ENCODE assay signal across 8 cellular contexts in the genomic region with DNA sequence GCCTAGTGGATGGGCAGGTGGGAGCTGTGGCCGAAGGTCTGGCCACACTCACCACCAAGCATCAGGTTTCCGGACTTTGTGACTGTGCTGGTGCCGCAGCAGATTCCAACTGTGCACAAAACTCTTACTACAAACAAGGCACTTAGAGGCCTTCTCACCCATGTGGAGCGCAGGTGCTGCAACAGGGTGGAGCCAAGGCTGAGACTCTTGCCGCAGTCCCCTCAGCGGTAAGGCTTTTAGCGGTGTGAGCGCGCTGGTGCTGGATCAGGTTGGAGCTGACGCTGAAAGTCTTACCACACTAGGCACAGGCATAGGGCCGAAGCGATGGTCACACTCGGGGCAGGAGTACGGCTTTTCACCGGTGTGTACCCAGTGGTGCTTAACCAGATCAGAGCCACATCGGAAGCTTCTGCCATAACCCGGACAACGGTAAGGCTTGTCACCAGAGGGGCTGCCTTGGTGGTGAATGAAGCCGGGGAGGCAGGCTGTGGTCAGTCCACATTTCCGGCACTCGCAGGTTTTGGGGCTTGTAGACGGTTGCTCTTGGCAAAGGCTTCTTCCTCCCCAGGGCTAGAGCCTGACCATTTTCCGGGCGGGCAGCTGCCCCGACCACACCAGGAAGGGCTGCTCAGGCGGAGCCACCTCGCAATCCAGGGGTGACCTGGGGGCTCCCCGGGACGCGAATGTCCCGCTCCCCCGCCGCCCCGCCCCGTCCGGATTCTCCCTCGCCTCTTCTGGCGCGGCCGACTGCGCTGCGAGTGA. TPM values are rescaled to one million over a fixed set of nuclear protein-coding genes. Genes with fewer than 3 reads are reported as not detected.
DNase-seq lines count a peak whose midpoint lies in the region; ATAC-seq and TF ChIP-seq lines count a peak whose summit lies in the region.

No MANE protein-coding gene starts in this region.

- DNase-seq in cardiac muscle cell (ENCODE audit: low read depth in 1 of 2, low spot score in 1 of 2) (peak; percentile 50 to 60), cardiac septum (ENCODE audit: low spot score) (no peak), HL-60 (ENCODE audit: low read depth in 1 of 2, low spot score in 1 of 2) (peak; percentile 50 to 81), astrocyte of the cerebellum (ENCODE audit: low read depth) (no peak), GM19240 (ENCODE audit: insufficient read length, low spot score) (no peak)
- peak; percentile 41 for DNase-seq in stimulated activated CD4-positive, alpha-beta T cell treated with anti-CD3 and anti-CD28 coated beads, Interleukin-12 subunit alpha, Interleukin-12 subunit beta, amount 100 ng/mL, for 4 hours

- H3K9me3 ChIP-seq in cardiac muscle cell (ENCODE audit: low read depth) (no peaks in the 10 kb centered on the region), iPS-20b (ENCODE audit: insufficient read depth, low read depth, low read length) (no peaks in the 10 kb centered on the region)

- no peaks in the 10 kb centered on the region for H3K27me3 ChIP-seq in cardiac muscle cell
- no peaks in the 10 kb centered on the region for H3K27me3 ChIP-seq in HL-60 (ENCODE audit: insufficient read depth, poor library complexity, severe bottlenecking)
- H3K27me3 ChIP-seq in iPS-20b (ENCODE audit: insufficient read depth, low read length), result no peaks in the 10 kb centered on the region

- in situ Hi-C loops in astrocyte of the cerebellum (cut with HindIII; ENCODE audit: low sequenced_read_pairs), result loop anchor here (10.0 kb wide), 1 partner anchor 263 kb away; no protein-coding TSS in a partner anchor

- ATAC-seq in SK-N-SH treated with all-trans-retinoic acid at 6 μM for 48 hours, result peak; percentile 7

- intact Hi-C loops in cardiac septum (cut with DNase I), result loop anchor here (5.0 to 10.0 kb wide), 5 partner anchors 49 to 503 kb away; a partner anchor contains a TSS

- peak overlapping the region; percentile 100 for H3K27ac ChIP-seq in cardiac muscle cell
- peak overlapping the region; percentile 100 for H3K27ac ChIP-seq in HL-60 (replicated peaks)
- H3K27ac ChIP-seq in iPS-20b (ENCODE audit: low read length), result peak overlapping the region; percentile 93

- no peaks in the 10 kb centered on the region for H3K36me3 ChIP-seq in cardiac muscle cell
- no peaks in the 10 kb centered on the region for H3K36me3 ChIP-seq in iPS-20b (ENCODE audit: insufficient read depth, low read depth, low read length)

- peak overlapping the region; percentile 75 for H3K4me3 ChIP-seq in cardiac muscle cell
- peak overlapping the region; percentile 70 for H3K4me3 ChIP-seq in HL-60 (replicated peaks; ENCODE audit: insufficient read depth, low read length)
- peak overlapping the region; percentile 82 for H3K4me3 ChIP-seq in astrocyte of the cerebellum (ENCODE audit: low read depth, low read length)
- H3K4me3 ChIP-seq in iPS-20b (ENCODE audit: low read length), result peak overlapping the region; percentile 81

- TF ChIP-seq CTCF in cardiac muscle cell (IDR thresholded peaks at IDR 0.05; ENCODE audit: low read depth, low read length) (no peak), HL-60 (IDR thresholded peaks at IDR 0.05; ENCODE audit: insufficient read depth, low read length) (no peak), astrocyte of the cerebellum (IDR thresholded peaks at IDR 0.05; ENCODE audit: low read depth, low read length, missing control alignments) (peak; percentile 33)

- peak overlapping the region; percentile 96; the same call in 1 of the 2 replicates for H3K9ac ChIP-seq in iPS-20b (ENCODE audit: low read depth, low read length)

- peaks cover 19% of the 10 kb centered on the region for H3K4me1 ChIP-seq in cardiac muscle cell (ENCODE audit: low read depth)
- peaks cover 9% of the 10 kb centered on the region for H3K4me1 ChIP-seq in iPS-20b (ENCODE audit: insufficient read depth, low read length)

TF ChIP-seq in SK-N-SH treated with all-trans-retinoic acid at 6 μM for 48 hours, 23 proteins besides CTCF, POLR2A, EP300 and RAD21:
- TF ChIP-seq BACH2 (CRISPR knock-in tag; IDR thresholded peaks at IDR 0.05; ENCODE audit: borderline replicate concordance) (no peak), ZFP30 (CRISPR knock-in tag; IDR thresholded peaks at IDR 0.05) (no peak), SNAI2 (CRISPR knock-in tag; IDR thresholded peaks at IDR 0.05) (no peak), PPARA (CRISPR knock-in tag; IDR thresholded peaks at IDR 0.05; ENCODE audit: borderline replicate concordance) (no peak), ZFP3 (CRISPR knock-in tag; IDR thresholded peaks at IDR 0.05) (no peak), TCF4 (CRISPR knock-in tag; IDR thresholded peaks at IDR 0.05; ENCODE audit: borderline replicate concordance) (no peak), ESRRG (CRISPR knock-in tag; IDR thresholded peaks at IDR 0.05) (no peak), ZNF8 (CRISPR knock-in tag; IDR thresholded peaks at IDR 0.05) (no peak), CSDC2 (CRISPR knock-in tag; IDR thresholded peaks at IDR 0.05) (no peak), ZNF565 (CRISPR knock-in tag; conservative IDR thresholded peaks at IDR 0.05; ENCODE audit: low read depth) (no peak), GLIS3 (CRISPR knock-in tag; IDR thresholded peaks at IDR 0.05) (no peak), ZNF70 (CRISPR knock-in tag; IDR thresholded peaks at IDR 0.05) (no peak), ZC3H10 (CRISPR knock-in tag; IDR thresholded peaks at IDR 0.05) (no peak), TOX (CRISPR knock-in tag; IDR thresholded peaks at IDR 0.05; ENCODE audit: borderline replicate concordance) (no peak), ARNTL (CRISPR knock-in tag; IDR thresholded peaks at IDR 0.05; ENCODE audit: borderline replicate concordance, low read depth) (no peak)
- TF ChIP-seq, protein P1, sequence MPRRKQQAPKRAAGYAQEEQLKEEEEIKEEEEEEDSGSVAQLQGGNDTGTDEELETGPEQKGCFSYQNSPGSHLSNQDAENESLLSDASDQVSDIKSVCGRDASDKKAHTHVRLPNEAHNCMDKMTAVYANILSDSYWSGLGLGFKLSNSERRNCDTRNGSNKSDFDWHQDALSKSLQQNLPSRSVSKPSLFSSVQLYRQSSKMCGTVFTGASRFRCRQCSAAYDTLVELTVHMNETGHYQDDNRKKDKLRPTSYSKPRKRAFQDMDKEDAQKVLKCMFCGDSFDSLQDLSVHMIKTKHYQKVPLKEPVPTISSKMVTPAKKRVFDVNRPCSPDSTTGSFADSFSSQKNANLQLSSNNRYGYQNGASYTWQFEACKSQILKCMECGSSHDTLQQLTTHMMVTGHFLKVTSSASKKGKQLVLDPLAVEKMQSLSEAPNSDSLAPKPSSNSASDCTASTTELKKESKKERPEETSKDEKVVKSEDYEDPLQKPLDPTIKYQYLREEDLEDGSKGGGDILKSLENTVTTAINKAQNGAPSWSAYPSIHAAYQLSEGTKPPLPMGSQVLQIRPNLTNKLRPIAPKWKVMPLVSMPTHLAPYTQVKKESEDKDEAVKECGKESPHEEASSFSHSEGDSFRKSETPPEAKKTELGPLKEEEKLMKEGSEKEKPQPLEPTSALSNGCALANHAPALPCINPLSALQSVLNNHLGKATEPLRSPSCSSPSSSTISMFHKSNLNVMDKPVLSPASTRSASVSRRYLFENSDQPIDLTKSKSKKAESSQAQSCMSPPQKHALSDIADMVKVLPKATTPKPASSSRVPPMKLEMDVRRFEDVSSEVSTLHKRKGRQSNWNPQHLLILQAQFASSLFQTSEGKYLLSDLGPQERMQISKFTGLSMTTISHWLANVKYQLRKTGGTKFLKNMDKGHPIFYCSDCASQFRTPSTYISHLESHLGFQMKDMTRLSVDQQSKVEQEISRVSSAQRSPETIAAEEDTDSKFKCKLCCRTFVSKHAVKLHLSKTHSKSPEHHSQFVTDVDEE (CRISPR knock-in tag; IDR thresholded peaks at IDR 0.05), result no peak
- TF ChIP-seq, protein P2, sequence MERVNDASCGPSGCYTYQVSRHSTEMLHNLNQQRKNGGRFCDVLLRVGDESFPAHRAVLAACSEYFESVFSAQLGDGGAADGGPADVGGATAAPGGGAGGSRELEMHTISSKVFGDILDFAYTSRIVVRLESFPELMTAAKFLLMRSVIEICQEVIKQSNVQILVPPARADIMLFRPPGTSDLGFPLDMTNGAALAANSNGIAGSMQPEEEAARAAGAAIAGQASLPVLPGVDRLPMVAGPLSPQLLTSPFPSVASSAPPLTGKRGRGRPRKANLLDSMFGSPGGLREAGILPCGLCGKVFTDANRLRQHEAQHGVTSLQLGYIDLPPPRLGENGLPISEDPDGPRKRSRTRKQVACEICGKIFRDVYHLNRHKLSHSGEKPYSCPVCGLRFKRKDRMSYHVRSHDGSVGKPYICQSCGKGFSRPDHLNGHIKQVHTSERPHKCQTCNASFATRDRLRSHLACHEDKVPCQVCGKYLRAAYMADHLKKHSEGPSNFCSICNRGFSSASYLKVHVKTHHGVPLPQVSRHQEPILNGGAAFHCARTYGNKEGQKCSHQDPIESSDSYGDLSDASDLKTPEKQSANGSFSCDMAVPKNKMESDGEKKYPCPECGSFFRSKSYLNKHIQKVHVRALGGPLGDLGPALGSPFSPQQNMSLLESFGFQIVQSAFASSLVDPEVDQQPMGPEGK (CRISPR knock-in tag; IDR thresholded peaks at IDR 0.05; ENCODE audit: borderline replicate concordance), result no peak
TF ChIP-seq in SK-N-SH treated with all-trans-retinoic acid at 6 μM for 48 hours: peak in this region for 0.

RNA-seq across cellular contexts. Expression of a gene that starts 1.0 kb away (rescaled TPM):
- total RNA-seq in cardiac muscle cell (19.7 and 21.7 TPM in 2 replicates), cardiac septum (6.2 TPM)
- polyA plus RNA-seq in cardiac muscle cell, result 26.0 and 28.7 TPM in 2 replicates

RNA-seq across cellular contexts. Expression of a gene that starts 13.7 kb away (rescaled TPM):
- total RNA-seq in cardiac muscle cell (39.1 and 42.4 TPM in 2 replicates), cardiac septum (57.8 TPM)
- 54.0 and 55.8 TPM in 2 replicates for polyA plus RNA-seq in cardiac muscle cell

RNA-seq across cellular contexts. Expression of a gene that starts 15.7 kb away (rescaled TPM):
- total RNA-seq in cardiac muscle cell, result 10.3 and 14.0 TPM in 2 replicates
- 4.1 and 4.3 TPM in 2 replicates for polyA plus RNA-seq in cardiac muscle cell
- 1.9 TPM for total RNA-seq in cardiac septum

RNA-seq across cellular contexts. Expression of a gene that starts 24.7 kb away (rescaled TPM):
- total RNA-seq in cardiac muscle cell, result 0.36 TPM in 1 of 2 replicates, not detected in the other
- 3.4 and 4.9 TPM in 2 replicates for polyA plus RNA-seq in cardiac muscle cell
- not detected for total RNA-seq in cardiac septum

RNA-seq across cellular contexts. Expression of a gene that starts 30.1 kb away (rescaled TPM):
- 40.7 and 69.7 TPM in 2 replicates for total RNA-seq in cardiac muscle cell
- 166 and 187 TPM in 2 replicates for polyA plus RNA-seq in cardiac muscle cell
- total RNA-seq in cardiac septum, result 890 TPM

Comparison
In these comparisons a context has a peak if more than half of its experiments do, and no peak if none do; other contexts are left out.
1. DNase-seq: peak in cardiac muscle cell (2 of 2), HL-60 (2 of 2) and stimulated activated CD4-positive, alpha-beta T cell treated with anti-CD3 and anti-CD28 coated beads, Interleukin-12 subunit alpha, Interleukin-12 subunit beta, amount 100 ng/mL, for 4 hours (single experiment); none in cardiac septum (single experiment), astrocyte of the cerebellum (single experiment) and GM19240 (single experiment).
2. Peak in every context shown above with its lines, with median percentiles within 50 percentile points of each other: H3K27ac ChIP-seq and H3K4me3 ChIP-seq.